Comparison of ENCODE assay signal across 1 cellular context in genomic region chr7:75887669-75888369, GRCh38.
TF ChIP-seq lines count a peak whose summit lies in the region.

No MANE protein-coding gene starts in this region.

TF ChIP-seq in K562, 482 proteins besides CTCF, POLR2A, EP300 and RAD21:
- peak; percentile 57 for TF ChIP-seq RBFOX2 (IDR thresholded peaks at IDR 0.05; ENCODE audit: low read depth, low read length)
- no peak for TF ChIP-seq MLX (CRISPR knock-in tag; conservative IDR thresholded peaks at IDR 0.05)
- TF ChIP-seq, protein P1, sequence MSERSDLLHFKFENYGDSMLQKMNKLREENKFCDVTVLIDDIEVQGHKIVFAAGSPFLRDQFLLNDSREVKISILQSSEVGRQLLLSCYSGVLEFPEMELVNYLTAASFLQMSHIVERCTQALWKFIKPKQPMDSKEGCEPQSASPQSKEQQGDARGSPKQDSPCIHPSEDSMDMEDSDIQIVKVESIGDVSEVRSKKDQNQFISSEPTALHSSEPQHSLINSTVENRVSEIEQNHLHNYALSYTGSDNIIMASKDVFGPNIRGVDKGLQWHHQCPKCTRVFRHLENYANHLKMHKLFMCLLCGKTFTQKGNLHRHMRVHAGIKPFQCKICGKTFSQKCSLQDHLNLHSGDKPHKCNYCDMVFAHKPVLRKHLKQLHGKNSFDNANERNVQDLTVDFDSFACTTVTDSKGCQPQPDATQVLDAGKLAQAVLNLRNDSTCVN (CRISPR knock-in tag; IDR thresholded peaks at IDR 0.05): no peak
